Comparison of ENCODE assay signal across 16 cellular contexts in the genomic region with DNA sequence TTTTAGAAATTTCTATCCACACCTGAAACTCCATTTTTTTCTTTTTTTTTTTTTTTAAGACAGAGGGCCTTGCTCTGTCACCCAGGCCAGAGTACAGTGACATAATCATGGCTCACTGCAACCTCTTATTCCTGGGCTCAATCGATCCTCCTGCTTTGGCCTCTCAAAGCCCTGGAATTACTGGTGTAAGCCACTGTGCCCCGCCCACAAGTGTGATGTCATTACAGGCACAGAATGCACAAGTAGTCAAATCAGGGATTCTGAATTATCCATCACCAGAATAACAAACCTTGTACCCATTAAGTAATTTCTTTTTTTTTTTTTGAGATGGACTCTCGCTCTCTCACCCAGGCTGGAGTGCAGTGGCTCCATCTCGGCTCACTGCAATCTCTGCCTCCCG.
DNase-seq lines count a peak whose midpoint lies in the region; ATAC-seq and TF ChIP-seq lines count a peak whose summit lies in the region.
"Had no signal": no experiment of that assay in that cellular context is flagged by ENCODE, and none has a peak within 500 bp of the region (broad histone marks: within the 10 kb centered on the region; RNA-seq: fewer than 3 reads in every experiment).

No MANE protein-coding gene starts in this region.

- no peak for TF ChIP-seq CTCF in fibroblast of mammary gland (conservative IDR thresholded peaks at IDR 0.05; ENCODE audit: control insufficient read depth, insufficient read depth, low read depth, low read length)

- no peaks in the 10 kb centered on the region for H3K9me3 ChIP-seq in BLaER1
- H3K9me3 ChIP-seq: breast epithelium, neutrophil had no signal

- no peak overlapping the region for H3K9ac ChIP-seq in BLaER1

- peaks cover 25% of the 10 kb centered on the region for H3K4me1 ChIP-seq in BLaER1

- H3K36me3 ChIP-seq in BLaER1 = peaks cover 54% of the 10 kb centered on the region

- no peak for ATAC-seq in HG02885 (IDR thresholded peaks at IDR 0.05; ENCODE audit: poor library complexity, unreplicated experiment)
- ATAC-seq: foreskin keratinocyte had no signal

- no peaks in the 10 kb centered on the region for H3K27me3 ChIP-seq in BLaER1
- H3K27me3 ChIP-seq: breast epithelium, foreskin keratinocyte, neutrophil had no signal

- no peak overlapping the region for H3K27ac ChIP-seq in BLaER1
- H3K27ac ChIP-seq: breast epithelium, foreskin keratinocyte, neutrophil had no signal

- peak; percentile 52 for DNase-seq in activated CD4-positive, alpha-beta T cell treated with anti-CD3 and anti-CD28 coated beads for 48 hours
- DNase-seq in activated CD4-positive, alpha-beta T cell treated with anti-CD3 and anti-CD28 coated beads, Interleukin-2, amount 50 U/mL, for 1 hour = no peak
- peak; percentile 27 for DNase-seq in RKO (ENCODE audit: low spot score)
- DNase-seq in fibroblast of mammary gland (ENCODE audit: low read depth) = peak; percentile 33
- no peak for DNase-seq in NCI-H345 treated with DMSO at 0.1 percent for 48 hours (lab: John Stamatoyannopoulos, UW; ENCODE audit: unreplicated experiment)
- DNase-seq in NCI-H187 (lab: John Stamatoyannopoulos, UW) = no peak
- DNase-seq: activated gamma-delta T cell; effector memory CD4-positive, alpha-beta T cell; foreskin keratinocyte; NCI-H1417; NCI-H510A had no signal

- peaks cover 21% of the 10 kb centered on the region for H4K20me1 ChIP-seq in BLaER1

- no peak overlapping the region for H3K4me3 ChIP-seq in BLaER1
- no peak overlapping the region for H3K4me3 ChIP-seq in fibroblast of mammary gland (ENCODE audit: control insufficient read depth, low read depth, low read length)
- H3K4me3 ChIP-seq: breast epithelium, lung had no signal

- peak overlapping the region; percentile 88; the same call in 1 of the 2 replicates for H3K4me2 ChIP-seq in BLaER1

Comparison
In these comparisons a context has a peak if more than half of its experiments do, and no peak if none do; other contexts are left out.
1. DNase-seq: peak in activated CD4-positive, alpha-beta T cell treated with anti-CD3 and anti-CD28 coated beads for 48 hours (single experiment), RKO (single experiment) and fibroblast of mammary gland (single experiment); none in activated CD4-positive, alpha-beta T cell treated with anti-CD3 and anti-CD28 coated beads, Interleukin-2, amount 50 U/mL, for 1 hour (single experiment), NCI-H345 treated with DMSO at 0.1 percent for 48 hours (single experiment) and NCI-H187 (0 of 2).